Comparison of ENCODE assay signal across 1 cellular context in genomic region chr11:2171531-2171930, GRCh38.
TF ChIP-seq lines count a peak whose summit lies in the region.

TSS of gene TH (minus strand) at chr11:2171815. CDS start at chr11:2171786, 29 bp downstream.

TF ChIP-seq in HepG2, 621 proteins besides CTCF, POLR2A, EP300 and RAD21:
- no peak for TF ChIP-seq FOXA3 (CRISPR knock-in tag; IDR thresholded peaks at IDR 0.05)
- TF ChIP-seq FOXP4 (CRISPR knock-in tag; IDR thresholded peaks at IDR 0.05) = no peak
- TF ChIP-seq PAX8 (CRISPR knock-in tag; IDR thresholded peaks at IDR 0.05; ENCODE audit: borderline replicate concordance) = no peak
- TF ChIP-seq ZNF720 (CRISPR knock-in tag; IDR thresholded peaks at IDR 0.05) = no peak
- TF ChIP-seq NFAT5 (CRISPR knock-in tag; IDR thresholded peaks at IDR 0.05) = no peak
- no peak for TF ChIP-seq E2F2 (CRISPR knock-in tag; IDR thresholded peaks at IDR 0.05; ENCODE audit: borderline replicate concordance)
- TF ChIP-seq ZXDC (CRISPR knock-in tag; IDR thresholded peaks at IDR 0.05) = no peak
- no peak for TF ChIP-seq ZNF629 (CRISPR knock-in tag; conservative IDR thresholded peaks at IDR 0.05)
- TF ChIP-seq ZNF878 (CRISPR knock-in tag; IDR thresholded peaks at IDR 0.05) = no peak
- no peak for TF ChIP-seq SP5 (CRISPR knock-in tag; IDR thresholded peaks at IDR 0.05; ENCODE audit: borderline replicate concordance, low read depth)
- no peak for TF ChIP-seq ZNF335 (CRISPR knock-in tag; IDR thresholded peaks at IDR 0.05)
